ENCODE assay signal across 15 cellular contexts in genomic region chr5:74516217-74516636, GRCh38.
DNase-seq lines count a peak whose midpoint lies in the region; TF ChIP-seq lines count a peak whose summit lies in the region.
"Had no signal": no experiment of that assay in that cellular context is flagged by ENCODE, and none has a peak within 500 bp of the region (broad histone marks: within the 10 kb centered on the region; RNA-seq: fewer than 3 reads in every experiment).

No MANE protein-coding gene starts in this region.

- no peaks in the 10 kb centered on the region for H4K20me1 ChIP-seq in neural progenitor cell (ENCODE audit: low read depth)

- H3K4me1 ChIP-seq in neural progenitor cell: peaks cover 42% of the 10 kb centered on the region
- H3K4me1 ChIP-seq: foreskin keratinocyte had no signal

- peaks cover 10% of the 10 kb centered on the region for H3K27me3 Mint-ChIP-seq in neural progenitor cell (ENCODE audit: insufficient read depth, low read depth)

- no peak overlapping the region for H3K9ac ChIP-seq in neural progenitor cell

- H3K27ac Mint-ChIP-seq in neural progenitor cell: peak overlapping the region; percentile 1
- H3K27ac Mint-ChIP-seq: activated naive CD4-positive, alpha-beta T cell treated with anti-CD3 and anti-CD28 coated beads, Interleukin-2, amount 10 ng/mL, durations not matched to agents 7 days and 5 days; CD4-positive, alpha-beta memory T cell; T-helper 2 cell treated with Interferon-gamma antibody and Interleukin-4, amounts not matched to agents 5 μg/mL and 100 μg/mL, for 36 hours had no signal

- DNase-seq in ELF-1 (ENCODE audit: low read depth, low spot score) (peak; percentile 80), LHCN-M2 (ENCODE audit: low read depth) (peak; percentile 73), epithelial cell of esophagus (ENCODE audit: low read depth) (peak; percentile 10), neural progenitor cell (ENCODE audit: low spot score) (peak; percentile 54), NCI-H187 (lab: John Stamatoyannopoulos, UW) (no peak), NCI-H1930 (lab: John Stamatoyannopoulos, UW) (no peak), HuH-7 (ENCODE audit: low spot score) (no peak)
- no peak for DNase-seq in stimulated activated CD8-positive, alpha-beta memory T cell treated with anti-CD3 and anti-CD28 coated beads, Interleukin-4, amount 100 ng/mL, for 48 hours
- DNase-seq: activated naive CD4-positive, alpha-beta T cell treated with anti-CD3 and anti-CD28 coated beads, Interleukin-2, amount 10 ng/mL, durations not matched to agents 7 days and 5 days; CD4-positive, alpha-beta memory T cell; cortex of kidney; NCI-H2081 treated with DMSO at 0.1 percent for 48 hours had no signal

- no peak overlapping the region for H3K4me3 ChIP-seq in epithelial cell of esophagus (ENCODE audit: low read length)
- H3K4me3 ChIP-seq in neural progenitor cell: no peak overlapping the region
- H3K4me3 ChIP-seq: lung had no signal

- no peak overlapping the region for H2AFZ ChIP-seq in neural progenitor cell (replicated peaks)

- TF ChIP-seq CTCF in epithelial cell of esophagus (IDR thresholded peaks at IDR 0.05; ENCODE audit: insufficient read depth, low read depth, low read length, missing control alignments): no peak
- no peak for TF ChIP-seq CTCF in neural progenitor cell (IDR thresholded peaks at IDR 0.05)

- no peak overlapping the region for H3K4me2 ChIP-seq in neural progenitor cell

- H3K79me2 ChIP-seq in neural progenitor cell (ENCODE audit: low read depth): no peaks in the 10 kb centered on the region

- peaks cover 4% of the 10 kb centered on the region for H3K9me3 Mint-ChIP-seq in neural progenitor cell
- H3K9me3 Mint-ChIP-seq: activated naive CD4-positive, alpha-beta T cell treated with anti-CD3 and anti-CD28 coated beads, Interleukin-2, amount 10 ng/mL, durations not matched to agents 7 days and 5 days; CD4-positive, alpha-beta memory T cell; T-helper 2 cell treated with Interferon-gamma antibody and Interleukin-4, amounts not matched to agents 5 μg/mL and 100 μg/mL, for 36 hours had no signal

- peaks cover 24% of the 10 kb centered on the region for H3F3A ChIP-seq in neural progenitor cell (ENCODE audit: low read depth)

- H3K27ac ChIP-seq in neural progenitor cell: peak overlapping the region; percentile 63
- H3K27ac ChIP-seq: foreskin keratinocyte had no signal

- peaks cover 41% of the 10 kb centered on the region for H3K4me1 Mint-ChIP-seq in neural progenitor cell
- H3K4me1 Mint-ChIP-seq: activated naive CD4-positive, alpha-beta T cell treated with anti-CD3 and anti-CD28 coated beads, Interleukin-2, amount 10 ng/mL, durations not matched to agents 7 days and 5 days; CD4-positive, alpha-beta memory T cell had no signal

- H3K36me3 Mint-ChIP-seq in neural progenitor cell: no peaks in the 10 kb centered on the region
- H3K36me3 Mint-ChIP-seq: activated naive CD4-positive, alpha-beta T cell treated with anti-CD3 and anti-CD28 coated beads, Interleukin-2, amount 10 ng/mL, durations not matched to agents 7 days and 5 days; CD4-positive, alpha-beta memory T cell had no signal

- H3K27me3 ChIP-seq in neural progenitor cell: no peaks in the 10 kb centered on the region
- H3K27me3 ChIP-seq: foreskin keratinocyte had no signal

- H3K36me3 ChIP-seq in neural progenitor cell: no peaks in the 10 kb centered on the region

- H3K9me3 ChIP-seq in neural progenitor cell (ENCODE audit: low read depth): no peaks in the 10 kb centered on the region

- no peak overlapping the region for H3K4me3 Mint-ChIP-seq in neural progenitor cell
- H3K4me3 Mint-ChIP-seq: activated naive CD4-positive, alpha-beta T cell treated with anti-CD3 and anti-CD28 coated beads, Interleukin-2, amount 10 ng/mL, durations not matched to agents 7 days and 5 days; CD4-positive, alpha-beta memory T cell; T-helper 2 cell treated with Interferon-gamma antibody and Interleukin-4, amounts not matched to agents 5 μg/mL and 100 μg/mL, for 36 hours had no signal

Comparison
In these comparisons a context has a peak if more than half of its experiments do, and no peak if none do; other contexts are left out.
1. DNase-seq: peak in ELF-1 (single experiment), LHCN-M2 (single experiment), epithelial cell of esophagus (single experiment) and neural progenitor cell (single experiment); none in NCI-H187 (0 of 2), NCI-H1930 (0 of 2), HuH-7 (single experiment) and stimulated activated CD8-positive, alpha-beta memory T cell treated with anti-CD3 and anti-CD28 coated beads, Interleukin-4, amount 100 ng/mL, for 48 hours (single experiment).